30 cellular contexts compared by ENCODE assay signal in the genomic region with DNA sequence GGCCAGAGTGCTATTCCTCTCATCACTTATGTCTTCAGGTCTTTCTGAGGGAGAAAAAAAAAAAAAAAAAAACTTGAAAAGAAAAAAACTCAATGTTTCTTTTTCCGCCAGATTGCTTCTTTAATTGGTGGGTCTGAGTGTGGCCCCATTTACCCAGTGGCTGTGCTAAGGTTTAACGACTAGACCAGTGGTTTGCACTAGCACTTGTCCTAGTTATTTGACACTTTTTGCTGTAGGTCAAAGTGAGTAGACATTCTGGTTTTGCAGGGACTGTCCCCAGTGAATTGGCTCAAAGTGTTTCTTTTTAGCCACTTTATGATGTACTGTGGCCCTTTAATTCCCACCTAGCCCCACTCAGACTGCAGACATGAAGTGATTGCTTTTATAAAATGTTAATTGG.
"Had no signal": no experiment of that assay in that cellular context is flagged by ENCODE, and none has a peak within 500 bp of the region (broad histone marks: within the 10 kb centered on the region; RNA-seq: fewer than 3 reads in every experiment).

No MANE protein-coding gene starts in this region.

- H3K4me1 Mint-ChIP-seq: neural progenitor cell had no signal

- H2AFZ ChIP-seq: neural progenitor cell, parathyroid adenoma had no signal

- ATAC-seq: activated CD8-positive, alpha-beta T cell treated with anti-CD3 and anti-CD28 coated beads for 36 hours; activated T-cell treated with anti-CD3 and anti-CD28 coated beads, Interleukin-2, amount 50 U/mL, for 4 hours; body of pancreas; left lobe of liver; lower lobe of right lung; naive thymus-derived CD8-positive, alpha-beta T cell; stimulated activated memory B cell treated with anti-CD40 and anti-IgM and Interleukin-4, amounts not matched to agents 10 μg/mL and 1 μg/mL and 100 μg/mL, for 72 hours; WTC11 had no signal

- H3K4me3 Mint-ChIP-seq: activated CD4-positive, alpha-beta T cell treated with anti-CD3 and anti-CD28 coated beads, Interleukin-2, amount 10 ng/mL, durations not matched to agents 7 days and 5 days; activated CD8-positive, alpha-beta T cell treated with anti-CD3 and anti-CD28 coated beads for 36 hours; activated naive CD8-positive, alpha-beta T cell; activated T-cell treated with anti-CD3 and anti-CD28 coated beads, Interleukin-2, amount 50 U/mL, for 4 hours; naive thymus-derived CD8-positive, alpha-beta T cell; neural progenitor cell; stimulated activated memory B cell treated with anti-CD40 and anti-IgM and Interleukin-4, amounts not matched to agents 10 μg/mL and 1 μg/mL and 100 μg/mL, for 72 hours; WTC11 had no signal

- H3K36me3 ChIP-seq: colonic mucosa, esophagus squamous epithelium, lower lobe of right lung, neural progenitor cell, right atrium auricular region, stomach, tibial artery had no signal

- H3K4me2 ChIP-seq: neural progenitor cell, smooth muscle cell had no signal

- H3K36me3 Mint-ChIP-seq: activated naive CD8-positive, alpha-beta T cell; naive thymus-derived CD8-positive, alpha-beta T cell; neural progenitor cell; stimulated activated memory B cell treated with anti-CD40 and anti-IgM and Interleukin-4, amounts not matched to agents 10 μg/mL and 1 μg/mL and 100 μg/mL, for 72 hours; WTC11 had no signal

- H3K27ac ChIP-seq: body of pancreas, colonic mucosa, epithelial cell of prostate, esophagus squamous epithelium, lower lobe of right lung, neural progenitor cell, parathyroid adenoma, right atrium auricular region, stomach, tibial artery had no signal

- H3K4me1 ChIP-seq: colonic mucosa, lower lobe of right lung, neural progenitor cell, parathyroid adenoma, right atrium auricular region had no signal

- H3K27me3 ChIP-seq: body of pancreas, colonic mucosa, esophagus squamous epithelium, neural progenitor cell, right atrium auricular region, stomach, tibial artery had no signal

- H3K27ac Mint-ChIP-seq: activated CD4-positive, alpha-beta T cell treated with anti-CD3 and anti-CD28 coated beads, Interleukin-2, amount 10 ng/mL, durations not matched to agents 7 days and 5 days; activated CD8-positive, alpha-beta T cell treated with anti-CD3 and anti-CD28 coated beads for 36 hours; activated naive CD8-positive, alpha-beta T cell; neural progenitor cell; stimulated activated memory B cell treated with anti-CD40 and anti-IgM and Interleukin-4, amounts not matched to agents 10 μg/mL and 1 μg/mL and 100 μg/mL, for 72 hours; WTC11 had no signal

- H3K79me2 ChIP-seq: parathyroid adenoma had no signal

- H3K4me3 ChIP-seq: body of pancreas, colonic mucosa, esophagus squamous epithelium, lower lobe of right lung, neural progenitor cell, right atrium auricular region, smooth muscle cell, stomach, tibial artery had no signal

- H3K9ac ChIP-seq: neural progenitor cell, parathyroid adenoma had no signal

- DNase-seq: activated CD4-positive, alpha-beta T cell treated with anti-CD3 and anti-CD28 coated beads for 1 hour; activated CD4-positive, alpha-beta T cell treated with anti-CD3 and anti-CD28 coated beads, Interleukin-2, amount 10 ng/mL, durations not matched to agents 7 days and 5 days; activated CD8-positive, alpha-beta T cell treated with anti-CD3 and anti-CD28 coated beads for 36 hours; activated naive CD4-positive, alpha-beta T cell; activated T-cell treated with anti-CD3 and anti-CD28 coated beads, Interleukin-2, amount 50 U/mL, for 4 hours; aorta; body of pancreas; colonic mucosa; effector CD8-positive, alpha-beta T cell; esophagus squamous epithelium; kidney glomerular epithelial cell; lower lobe of right lung; mesenchymal stem cell; naive thymus-derived CD8-positive, alpha-beta T cell; occipital lobe; stimulated activated CD4-positive, alpha-beta T cell treated with anti-CD3 and anti-CD28 coated beads, Interleukin-1b, Interleukin-23, amount 100 ng/mL, for 48 hours; stimulated activated CD4-positive, alpha-beta T cell treated with anti-CD3 and anti-CD28 coated beads, Interleukin-4, amount 100 ng/mL, for 4 hours; stimulated activated CD8-positive, alpha-beta memory T cell treated with anti-CD3 and anti-CD28 coated beads, Interleukin-4, amount 100 ng/mL, for 48 hours; stomach; T-helper 2 cell; tibial artery had no signal

- H3K27me3 Mint-ChIP-seq: activated CD8-positive, alpha-beta T cell treated with anti-CD3 and anti-CD28 coated beads for 36 hours; activated naive CD8-positive, alpha-beta T cell; naive thymus-derived CD8-positive, alpha-beta T cell; stimulated activated memory B cell treated with anti-CD40 and anti-IgM and Interleukin-4, amounts not matched to agents 10 μg/mL and 1 μg/mL and 100 μg/mL, for 72 hours had no signal

- H3K9me3 Mint-ChIP-seq: activated CD8-positive, alpha-beta T cell treated with anti-CD3 and anti-CD28 coated beads for 36 hours; neural progenitor cell had no signal
